Comparison of ENCODE assay signal across 24 cellular contexts in genomic region chr2:237547841-237548416, GRCh38. TPM values are rescaled to one million over a fixed set of nuclear protein-coding genes. Genes with fewer than 3 reads are reported as not detected.
DNase-seq lines count a peak whose midpoint lies in the region; TF ChIP-seq lines count a peak whose summit lies in the region.
"Had no signal": no experiment of that assay in that cellular context is flagged by ENCODE, and none has a peak within 500 bp of the region (broad histone marks: within the 10 kb centered on the region; RNA-seq: fewer than 3 reads in every experiment).

No MANE protein-coding gene starts in this region.

- H3K9me3 ChIP-seq in hepatocyte (ENCODE audit: low read depth), result no peaks in the 10 kb centered on the region
- H3K9me3 ChIP-seq in osteoblast (ENCODE audit: low read depth, low read length), result no peaks in the 10 kb centered on the region
- H3K9me3 ChIP-seq: esophagus muscularis mucosa had no signal

- no peak overlapping the region for H2AFZ ChIP-seq in hepatocyte
- no peak overlapping the region for H2AFZ ChIP-seq in osteoblast (ENCODE audit: low read length)
- H2AFZ ChIP-seq: PC-9 had no signal

- TF ChIP-seq CTCF in hepatocyte (IDR thresholded peaks at IDR 0.05; ENCODE audit: poor library complexity), result no peak
- no peak for TF ChIP-seq CTCF in osteoblast (IDR thresholded peaks at IDR 0.05; ENCODE audit: extremely low read depth, low read depth, low read length)

- in situ Hi-C loops in G401 (cut with HindIII; ENCODE audit: low sequenced_read_pairs), result no loop called here

- H3K27ac ChIP-seq in hepatocyte (no peak overlapping the region), osteoblast (ENCODE audit: low read depth, low read length) (no peak overlapping the region)
- H3K27ac ChIP-seq: esophagus muscularis mucosa, PC-9 had no signal

- H4K20me1 ChIP-seq in hepatocyte (ENCODE audit: insufficient read depth, poor library complexity, severe bottlenecking) (no peaks in the 10 kb centered on the region), osteoblast (ENCODE audit: insufficient read depth, low read length) (no peaks in the 10 kb centered on the region)

- H3K4me2 ChIP-seq in hepatocyte (no peak overlapping the region), osteoblast (ENCODE audit: insufficient read depth, low read length) (no peak overlapping the region)
- H3K4me2 ChIP-seq: PC-9 had no signal

- H3K4me1 ChIP-seq in hepatocyte (ENCODE audit: insufficient read depth) (peaks cover 4% of the 10 kb centered on the region), osteoblast (ENCODE audit: insufficient read depth, low read length) (no peaks in the 10 kb centered on the region)

- H3K79me2 ChIP-seq in hepatocyte, result no peaks in the 10 kb centered on the region
- no peaks in the 10 kb centered on the region for H3K79me2 ChIP-seq in osteoblast (ENCODE audit: insufficient read depth, low read length)

- H3K9me2 ChIP-seq in hepatocyte (replicated peaks; ENCODE audit: insufficient read depth), result no peaks in the 10 kb centered on the region

- H3K4me3 ChIP-seq in hepatocyte, result no peak overlapping the region
- no peak overlapping the region for H3K4me3 ChIP-seq in osteoblast (ENCODE audit: insufficient read depth, low read length)
- H3K4me3 ChIP-seq: esophagus muscularis mucosa, PC-9 had no signal

- WGBS in hepatocyte (ENCODE audit: low lambda C conversion rate, missing lambda C conversion rate), result 51% methylated on average over 11 of the region's 11 CpGs

- DNase-seq in NCI-H146 (lab: John Stamatoyannopoulos, UW) (peak; percentile 59), NCI-H146 treated with DMSO at 0.1 percent for 48 hours (lab: John Stamatoyannopoulos, UW; ENCODE audit: unreplicated experiment) (no peak), NCI-H345 (lab: John Stamatoyannopoulos, UW) (peak; percentile 80), hepatocyte (ENCODE audit: low spot score) (peak; percentile 47), osteoblast (ENCODE audit: insufficient read length, low spot score, missing footprints) (peak; percentile 41), G401 (ENCODE audit: low spot score) (no peak), SIG-M5 treated with dmso at 0.1 percent for 504 hours (lab: John Stamatoyannopoulos, UW; ENCODE audit: unreplicated experiment) (no peak)
- DNase-seq in stimulated activated CD8-positive, alpha-beta memory T cell treated with anti-CD3 and anti-CD28 coated beads, Interleukin-4, amount 100 ng/mL, for 48 hours, result no peak
- DNase-seq: activated CD4-positive, CD25-positive, alpha-beta regulatory T cell treated with anti-CD3 and anti-CD28 coated beads, Interleukin-2, amount 50 U/mL, for 72 hours; DMS79; mammary epithelial cell; NCI-H1694 treated with DMSO at 0.1 percent for 48 hours; NCI-H774; nephron progenitor cell; PC-9; stimulated activated CD4-positive, alpha-beta T cell treated with anti-CD3 and anti-CD28 coated beads, Interleukin-12 subunit alpha, Interleukin-12 subunit beta, amount 100 ng/mL, for 4 hours; T-helper 9 cell had no signal

- H3K36me3 ChIP-seq in hepatocyte (replicated peaks; ENCODE audit: insufficient read depth, low read depth) (no peaks in the 10 kb centered on the region), osteoblast (ENCODE audit: insufficient read depth, low read length) (peaks cover 56% of the 10 kb centered on the region)

- H3K27me3 ChIP-seq in hepatocyte, result no peaks in the 10 kb centered on the region
- H3K27me3 ChIP-seq in osteoblast (ENCODE audit: insufficient read depth, low read length), result no peaks in the 10 kb centered on the region
- H3K27me3 ChIP-seq: esophagus muscularis mucosa had no signal

RNA-seq across cellular contexts. Expression of gene PRLH, which starts 18.4 kb away (rescaled TPM):
- not detected in 2 replicates for total RNA-seq in hepatocyte
- polyA plus RNA-seq in hepatocyte, result not detected in 2 replicates
- total RNA-seq in osteoblast, result not detected in 2 replicates
- total RNA-seq in G401 (2014; rRNA removed; shearing (Covaris generic)), result not detected in 2 replicates
- total RNA-seq: A172, esophagus muscularis mucosa, mammary epithelial cell, MCF 10A, PC-9, pulmonary artery endothelial cell had no signal
- polyA plus RNA-seq: adipose tissue, CD14-positive monocyte, mammary epithelial cell, thymus had no signal

RNA-seq across cellular contexts. Expression of gene RAB17, which starts 42.6 kb away (rescaled TPM):
- total RNA-seq in hepatocyte (56.8 and 58.3 TPM in 2 replicates), osteoblast (0.36 TPM in 1 of 2 replicates, not detected in the other)
- polyA plus RNA-seq in hepatocyte, result 89.6 and 99.1 TPM in 2 replicates
- not detected in 2 replicates for total RNA-seq in G401 (2014; rRNA removed; shearing (Covaris generic))

Comparison
In these comparisons a context has a peak if more than half of its experiments do, and no peak if none do; other contexts are left out.
1. DNase-seq: peak in NCI-H146 (single experiment), NCI-H345 (single experiment), hepatocyte (single experiment) and osteoblast (single experiment); none in NCI-H146 treated with DMSO at 0.1 percent for 48 hours (single experiment), G401 (single experiment), stimulated activated CD8-positive, alpha-beta memory T cell treated with anti-CD3 and anti-CD28 coated beads, Interleukin-4, amount 100 ng/mL, for 48 hours (single experiment) and SIG-M5 treated with dmso at 0.1 percent for 504 hours (single experiment).
2. RNA of gene RAB17, which starts 42.6 kb away (total RNA-seq): 56.8 to 58.3 TPM in hepatocyte; 0.36 TPM in osteoblast and not detected in G401; every median in the first group is over 10 times any median in the second.